In genomic region chr1:185157599-185158469, GRCh38 we compare ENCODE assay signal across 8 cellular contexts. TPM values are rescaled to one million over a fixed set of nuclear protein-coding genes. Genes with fewer than 3 reads are reported as not detected.
A peak's percentile ranks its signal among the peaks of the same experiment; 100 is the strongest.
DNase-seq lines count a peak whose midpoint lies in the region; TF ChIP-seq lines count a peak whose summit lies in the region.

No MANE protein-coding gene starts in this region.

- peak overlapping the region; percentile 98 to 99 for H3K27ac ChIP-seq in right atrium auricular region

- in situ Hi-C loops in SK-MEL-5 (cut with HindIII; ENCODE audit: low pct_unique_long_range_greater_than_20kb, low sequenced_read_pairs), result no loop called here
- in situ Hi-C loops in GM13976 (cut with MboI; ENCODE audit: low sequenced_read_pairs, unreplicated experiment), result loop anchor here (10.0 to 25.0 kb wide), 2 partner anchors 171 to 353 kb away; no protein-coding TSS in a partner anchor

- intact Hi-C loops in cardiac septum (cut with DNase I), result loop anchor here (2.0 to 5.0 kb wide), 5 partner anchors 113 to 1219 kb away; partner anchors contain the start of genes IVNS1ABP, NIBAN1, ODR4 and RNF2

- no peaks in the 10 kb centered on the region for H3K27me3 Mint-ChIP-seq in neural crest cell (ENCODE audit: low read depth)

- peak overlapping the region; percentile 99 for H3K4me3 Mint-ChIP-seq in neural crest cell

- peak overlapping the region; percentile 81 to 93 for H3K4me3 ChIP-seq in right atrium auricular region
- H3K4me3 ChIP-seq in epithelial cell of esophagus (ENCODE audit: low read length), result peak overlapping the region; percentile 94

- H3K36me3 ChIP-seq in right atrium auricular region, result peaks cover 5% of the 10 kb centered on the region

- H3K27me3 ChIP-seq in right atrium auricular region, result no peaks in the 10 kb centered on the region

- no peaks in the 10 kb centered on the region for H3K36me3 Mint-ChIP-seq in neural crest cell (ENCODE audit: low read depth)

- peak overlapping the region; percentile 59 for H3K27ac Mint-ChIP-seq in neural crest cell (ENCODE audit: unreplicated experiment)

- CTCF ChIA-PET in GM10248 (lab: Yijun Ruan, JAX), result interaction anchor here (1.2 to 6.8 kb wide), 6 partner anchors 10 to 523 kb away, joined by 3 to 66 read pairs (median 4); no protein-coding TSS in a partner anchor

- DNase-seq in right atrium auricular region (ENCODE audit: low spot score), result no peak
- no peak for DNase-seq in cardiac septum (ENCODE audit: low spot score)
- peak; percentile 6 for DNase-seq in SK-MEL-5 (ENCODE audit: low read depth, low spot score)
- peak; percentile 13 for DNase-seq in epithelial cell of esophagus (ENCODE audit: low read depth)
- no peak for DNase-seq in neural crest cell (ENCODE audit: low read depth, low spot score)
- no peak for DNase-seq in GM13976 (ENCODE audit: low spot score)
- no peak for DNase-seq in GM10248 (ENCODE audit: extremely low spot score)
- no peak for DNase-seq in inferior parietal cortex (ENCODE audit: extremely low spot score)

- H3K4me1 Mint-ChIP-seq in neural crest cell, result peaks cover 19% of the 10 kb centered on the region

- peaks cover 0 to 31% of the 10 kb centered on the region in 2 donors for H3K4me1 ChIP-seq in right atrium auricular region

- no peaks in the 10 kb centered on the region for H3K9me3 Mint-ChIP-seq in neural crest cell

- POLR2A ChIA-PET in GM10248 (lab: Yijun Ruan, JAX), result interaction anchor here (0.5 to 1.3 kb wide), 3 partner anchors 159 to 765 kb away, joined by 4 to 5 read pairs (median 5); partner anchors contain the start of genes IVNS1ABP and NIBAN1

- TF ChIP-seq CTCF in right atrium auricular region (IDR thresholded peaks at IDR 0.05), result no peak
- TF ChIP-seq CTCF in epithelial cell of esophagus (IDR thresholded peaks at IDR 0.05; ENCODE audit: insufficient read depth, low read depth, low read length, missing control alignments), result no peak
- TF ChIP-seq CTCF in neural crest cell (conservative IDR thresholded peaks at IDR 0.05), result no peak
- TF ChIP-seq CTCF in GM13976 (IDR thresholded peaks at IDR 0.05; ENCODE audit: borderline replicate concordance, control extremely low read depth, extremely low read depth, insufficient read depth, missing control alignments), result no peak
- no peak for TF ChIP-seq CTCF in GM10248 (IDR thresholded peaks at IDR 0.05; ENCODE audit: control extremely low read depth, extremely low read depth, low read depth, missing control alignments)

- no peaks in the 10 kb centered on the region for H3K9me3 ChIP-seq in right atrium auricular region

RNA-seq across cellular contexts. Expression of gene SWT1, which starts 0.9 kb away (rescaled TPM):
- total RNA-seq in right atrium auricular region (1 to 10 TPM; 4.9 to 6.2 TPM), cardiac septum (5.3 TPM), neural crest cell (4.5 and 5.8 TPM in 2 replicates)
- 8.6 and 9.7 TPM in 2 replicates for total RNA-seq in SK-MEL-5 (2014; rRNA removed; shearing (Covaris generic))
- polyA plus RNA-seq in SK-MEL-5 (2015; cell fraction: cytosol; rRNA removed), result 2.6 and 5.1 TPM in 2 replicates
- polyA plus RNA-seq in SK-MEL-5 (2015; cell fraction: nucleus; rRNA removed), result 12.6 and 16.9 TPM in 2 replicates

RNA-seq across cellular contexts. Expression of gene TRMT1L, which starts 1.1 kb away (rescaled TPM):
- total RNA-seq in right atrium auricular region, result 10 to 100 TPM; 15.5 to 24.0 TPM
- total RNA-seq in cardiac septum, result 20.6 TPM
- 23.3 and 28.2 TPM in 2 replicates for total RNA-seq in SK-MEL-5 (2014; rRNA removed; shearing (Covaris generic))
- 15.5 and 25.8 TPM in 2 replicates for polyA plus RNA-seq in SK-MEL-5 (2015; cell fraction: cytosol; rRNA removed)
- 15.4 and 18.5 TPM in 2 replicates for polyA plus RNA-seq in SK-MEL-5 (2015; cell fraction: nucleus; rRNA removed)
- 19.7 and 24.0 TPM in 2 replicates for total RNA-seq in neural crest cell

Comparison
In these comparisons a context has a peak if more than half of its experiments do, and no peak if none do; other contexts are left out.
1. DNase-seq: peak in SK-MEL-5 (single experiment) and epithelial cell of esophagus (single experiment); none in right atrium auricular region (single experiment), cardiac septum (single experiment), neural crest cell (single experiment), GM13976 (single experiment), GM10248 (single experiment) and inferior parietal cortex (single experiment).